In genomic region chr11:33437529-33437928, GRCh38 we compare ENCODE assay signal across 9 cellular contexts.
"Had no signal": no experiment of that assay in that cellular context is flagged by ENCODE, and none has a peak within 500 bp of the region (broad histone marks: within the 10 kb centered on the region; RNA-seq: fewer than 3 reads in every experiment).

No MANE protein-coding gene starts in this region.

- H2AFZ ChIP-seq: GM23248 had no signal

- H3K4me1 ChIP-seq: HAP-1 had no signal

- H3K27ac ChIP-seq: GM23248, KMS-11 had no signal

- H3K9ac ChIP-seq: GM23248, KMS-11 had no signal

- FAIRE-seq: HTR-8/SVneo had no signal

- DNase-seq: GM23248, GOT3, H7, HFFc6, KBM-7 had no signal

- H3K36me3 ChIP-seq: HAP-1 had no signal

- H3K4me2 ChIP-seq: KMS-11 had no signal

- H3K4me3 ChIP-seq: GM23248, HAP-1 had no signal

- ATAC-seq: HCT116 had no signal
